ENCODE assay signal across 2 cellular contexts in the genomic region with DNA sequence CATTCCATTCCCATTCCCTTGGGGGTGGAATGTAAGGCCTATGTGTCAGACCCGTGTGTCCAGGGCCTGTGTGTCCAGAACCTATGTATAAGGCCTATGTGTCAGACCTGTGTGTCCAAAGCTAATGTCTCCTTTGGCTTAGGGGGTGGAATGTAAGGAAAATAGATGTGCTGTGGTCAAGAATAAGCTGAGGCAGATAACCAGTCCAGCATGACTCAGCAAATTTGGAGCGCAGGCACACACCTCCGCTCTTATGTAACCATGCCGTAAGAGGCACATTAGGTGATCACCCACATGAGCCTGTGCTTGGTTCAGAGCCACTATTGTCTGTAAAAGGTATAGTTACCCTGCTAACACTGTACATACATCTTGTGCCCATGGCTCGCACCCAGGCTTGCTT.
TF ChIP-seq lines count a peak whose summit lies in the region.

No MANE protein-coding gene starts in this region.

TF ChIP-seq in HepG2, 621 proteins besides CTCF, POLR2A, EP300 and RAD21:
- TF ChIP-seq, protein P1, sequence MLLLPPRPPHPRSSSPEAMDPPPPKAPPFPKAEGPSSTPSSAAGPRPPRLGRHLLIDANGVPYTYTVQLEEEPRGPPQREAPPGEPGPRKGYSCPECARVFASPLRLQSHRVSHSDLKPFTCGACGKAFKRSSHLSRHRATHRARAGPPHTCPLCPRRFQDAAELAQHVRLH (CRISPR knock-in tag; IDR thresholded peaks at IDR 0.05; ENCODE audit: borderline replicate concordance, low read depth) = no peak
- TF ChIP-seq ZNF232 (CRISPR knock-in tag; IDR thresholded peaks at IDR 0.05; ENCODE audit: borderline replicate concordance) (no peak), FOSL1 (CRISPR knock-in tag; IDR thresholded peaks at IDR 0.05; ENCODE audit: borderline replicate concordance) (no peak), NFE2L2 (IDR thresholded peaks at IDR 0.05; ENCODE audit: low read length) (peak; percentile 90), MAFF (IDR thresholded peaks at IDR 0.05; ENCODE audit: low read depth, low read length) (peak; percentile 82), MAFK (conservative IDR thresholded peaks at IDR 0.05 in 1 of 2, IDR thresholded peaks at IDR 0.05 in 1 of 2; ENCODE audit: low read length in 2 of 2) (peak; percentile 83 to 88), ZSCAN29 (CRISPR knock-in tag; conservative IDR thresholded peaks at IDR 0.05) (no peak), ZNF256 (CRISPR knock-in tag; conservative IDR thresholded peaks at IDR 0.05) (no peak), PITX1 (CRISPR knock-in tag; IDR thresholded peaks at IDR 0.05) (no peak), TAF1 (CRISPR knock-in tag; IDR thresholded peaks at IDR 0.05) (no peak), RAD51 (IDR thresholded peaks at IDR 0.05; ENCODE audit: borderline replicate concordance) (no peak), SAFB2 (CRISPR knock-in tag; IDR thresholded peaks at IDR 0.05; ENCODE audit: borderline replicate concordance, low read depth) (no peak)
- TF ChIP-seq, protein P2, sequence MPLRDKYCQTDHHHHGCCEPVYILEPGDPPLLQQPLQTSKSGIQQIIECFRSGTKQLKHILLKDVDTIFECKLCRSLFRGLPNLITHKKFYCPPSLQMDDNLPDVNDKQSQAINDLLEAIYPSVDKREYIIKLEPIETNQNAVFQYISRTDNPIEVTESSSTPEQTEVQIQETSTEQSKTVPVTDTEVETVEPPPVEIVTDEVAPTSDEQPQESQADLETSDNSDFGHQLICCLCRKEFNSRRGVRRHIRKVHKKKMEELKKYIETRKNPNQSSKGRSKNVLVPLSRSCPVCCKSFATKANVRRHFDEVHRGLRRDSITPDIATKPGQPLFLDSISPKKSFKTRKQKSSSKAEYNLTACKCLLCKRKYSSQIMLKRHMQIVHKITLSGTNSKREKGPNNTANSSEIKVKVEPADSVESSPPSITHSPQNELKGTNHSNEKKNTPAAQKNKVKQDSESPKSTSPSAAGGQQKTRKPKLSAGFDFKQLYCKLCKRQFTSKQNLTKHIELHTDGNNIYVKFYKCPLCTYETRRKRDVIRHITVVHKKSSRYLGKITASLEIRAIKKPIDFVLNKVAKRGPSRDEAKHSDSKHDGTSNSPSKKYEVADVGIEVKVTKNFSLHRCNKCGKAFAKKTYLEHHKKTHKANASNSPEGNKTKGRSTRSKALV (CRISPR knock-in tag; IDR thresholded peaks at IDR 0.05) = no peak

TF ChIP-seq in SK-N-SH, 30 proteins besides CTCF, POLR2A, EP300 and RAD21:
- TF ChIP-seq, protein P3, sequence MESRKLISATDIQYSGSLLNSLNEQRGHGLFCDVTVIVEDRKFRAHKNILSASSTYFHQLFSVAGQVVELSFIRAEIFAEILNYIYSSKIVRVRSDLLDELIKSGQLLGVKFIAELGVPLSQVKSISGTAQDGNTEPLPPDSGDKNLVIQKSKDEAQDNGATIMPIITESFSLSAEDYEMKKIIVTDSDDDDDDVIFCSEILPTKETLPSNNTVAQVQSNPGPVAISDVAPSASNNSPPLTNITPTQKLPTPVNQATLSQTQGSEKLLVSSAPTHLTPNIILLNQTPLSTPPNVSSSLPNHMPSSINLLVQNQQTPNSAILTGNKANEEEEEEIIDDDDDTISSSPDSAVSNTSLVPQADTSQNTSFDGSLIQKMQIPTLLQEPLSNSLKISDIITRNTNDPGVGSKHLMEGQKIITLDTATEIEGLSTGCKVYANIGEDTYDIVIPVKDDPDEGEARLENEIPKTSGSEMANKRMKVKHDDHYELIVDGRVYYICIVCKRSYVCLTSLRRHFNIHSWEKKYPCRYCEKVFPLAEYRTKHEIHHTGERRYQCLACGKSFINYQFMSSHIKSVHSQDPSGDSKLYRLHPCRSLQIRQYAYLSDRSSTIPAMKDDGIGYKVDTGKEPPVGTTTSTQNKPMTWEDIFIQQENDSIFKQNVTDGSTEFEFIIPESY (IDR thresholded peaks at IDR 0.05; ENCODE audit: borderline replicate concordance, low read depth) = no peak
- TF ChIP-seq FOXM1 (IDR thresholded peaks at IDR 0.05; ENCODE audit: low read depth) (no peak), YY1 (IDR thresholded peaks at IDR 0.05; ENCODE audit: low read depth) (no peak), TEAD4 (IDR thresholded peaks at IDR 0.05; ENCODE audit: borderline replicate concordance, insufficient read depth) (no peak), NFIC (IDR thresholded peaks at IDR 0.05; ENCODE audit: borderline replicate concordance) (no peak), TAF1 (IDR thresholded peaks at IDR 0.05; ENCODE audit: borderline replicate concordance, low read depth, low read length) (no peak), GATA2 (CRISPR knock-in tag; IDR thresholded peaks at IDR 0.05) (no peak), FOSL2 (IDR thresholded peaks at IDR 0.05; ENCODE audit: borderline replicate concordance, low read depth) (no peak), SIN3A (IDR thresholded peaks at IDR 0.05; ENCODE audit: borderline replicate concordance, low read depth, low read length) (no peak), TCF12 (IDR thresholded peaks at IDR 0.05) (no peak), RFX5 (IDR thresholded peaks at IDR 0.05; ENCODE audit: low read length) (no peak), GABPA (IDR thresholded peaks at IDR 0.05; ENCODE audit: low read depth) (no peak), SMC3 (IDR thresholded peaks at IDR 0.05; ENCODE audit: low read depth, low read length) (no peak), MEF2A (IDR thresholded peaks at IDR 0.05; ENCODE audit: borderline replicate concordance, low read depth) (no peak), RCOR1 (IDR thresholded peaks at IDR 0.05; ENCODE audit: low read length) (no peak)
- TF ChIP-seq, protein P4, sequence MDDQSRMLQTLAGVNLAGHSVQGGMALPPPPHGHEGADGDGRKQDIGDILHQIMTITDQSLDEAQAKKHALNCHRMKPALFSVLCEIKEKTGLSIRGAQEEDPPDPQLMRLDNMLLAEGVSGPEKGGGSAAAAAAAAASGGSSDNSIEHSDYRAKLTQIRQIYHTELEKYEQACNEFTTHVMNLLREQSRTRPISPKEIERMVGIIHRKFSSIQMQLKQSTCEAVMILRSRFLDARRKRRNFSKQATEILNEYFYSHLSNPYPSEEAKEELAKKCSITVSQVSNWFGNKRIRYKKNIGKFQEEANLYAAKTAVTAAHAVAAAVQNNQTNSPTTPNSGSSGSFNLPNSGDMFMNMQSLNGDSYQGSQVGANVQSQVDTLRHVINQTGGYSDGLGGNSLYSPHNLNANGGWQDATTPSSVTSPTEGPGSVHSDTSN (IDR thresholded peaks at IDR 0.05) = no peak
- TF ChIP-seq, protein P5, sequence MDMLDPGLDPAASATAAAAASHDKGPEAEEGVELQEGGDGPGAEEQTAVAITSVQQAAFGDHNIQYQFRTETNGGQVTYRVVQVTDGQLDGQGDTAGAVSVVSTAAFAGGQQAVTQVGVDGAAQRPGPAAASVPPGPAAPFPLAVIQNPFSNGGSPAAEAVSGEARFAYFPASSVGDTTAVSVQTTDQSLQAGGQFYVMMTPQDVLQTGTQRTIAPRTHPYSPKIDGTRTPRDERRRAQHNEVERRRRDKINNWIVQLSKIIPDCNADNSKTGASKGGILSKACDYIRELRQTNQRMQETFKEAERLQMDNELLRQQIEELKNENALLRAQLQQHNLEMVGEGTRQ (IDR thresholded peaks at IDR 0.05; ENCODE audit: borderline replicate concordance, low read depth, low read length) = no peak
- TF ChIP-seq, protein P6, sequence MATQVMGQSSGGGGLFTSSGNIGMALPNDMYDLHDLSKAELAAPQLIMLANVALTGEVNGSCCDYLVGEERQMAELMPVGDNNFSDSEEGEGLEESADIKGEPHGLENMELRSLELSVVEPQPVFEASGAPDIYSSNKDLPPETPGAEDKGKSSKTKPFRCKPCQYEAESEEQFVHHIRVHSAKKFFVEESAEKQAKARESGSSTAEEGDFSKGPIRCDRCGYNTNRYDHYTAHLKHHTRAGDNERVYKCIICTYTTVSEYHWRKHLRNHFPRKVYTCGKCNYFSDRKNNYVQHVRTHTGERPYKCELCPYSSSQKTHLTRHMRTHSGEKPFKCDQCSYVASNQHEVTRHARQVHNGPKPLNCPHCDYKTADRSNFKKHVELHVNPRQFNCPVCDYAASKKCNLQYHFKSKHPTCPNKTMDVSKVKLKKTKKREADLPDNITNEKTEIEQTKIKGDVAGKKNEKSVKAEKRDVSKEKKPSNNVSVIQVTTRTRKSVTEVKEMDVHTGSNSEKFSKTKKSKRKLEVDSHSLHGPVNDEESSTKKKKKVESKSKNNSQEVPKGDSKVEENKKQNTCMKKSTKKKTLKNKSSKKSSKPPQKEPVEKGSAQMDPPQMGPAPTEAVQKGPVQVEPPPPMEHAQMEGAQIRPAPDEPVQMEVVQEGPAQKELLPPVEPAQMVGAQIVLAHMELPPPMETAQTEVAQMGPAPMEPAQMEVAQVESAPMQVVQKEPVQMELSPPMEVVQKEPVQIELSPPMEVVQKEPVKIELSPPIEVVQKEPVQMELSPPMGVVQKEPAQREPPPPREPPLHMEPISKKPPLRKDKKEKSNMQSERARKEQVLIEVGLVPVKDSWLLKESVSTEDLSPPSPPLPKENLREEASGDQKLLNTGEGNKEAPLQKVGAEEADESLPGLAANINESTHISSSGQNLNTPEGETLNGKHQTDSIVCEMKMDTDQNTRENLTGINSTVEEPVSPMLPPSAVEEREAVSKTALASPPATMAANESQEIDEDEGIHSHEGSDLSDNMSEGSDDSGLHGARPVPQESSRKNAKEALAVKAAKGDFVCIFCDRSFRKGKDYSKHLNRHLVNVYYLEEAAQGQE (IDR thresholded peaks at IDR 0.05; ENCODE audit: low read depth, low read length) = no peak
- TF ChIP-seq, protein P7, sequence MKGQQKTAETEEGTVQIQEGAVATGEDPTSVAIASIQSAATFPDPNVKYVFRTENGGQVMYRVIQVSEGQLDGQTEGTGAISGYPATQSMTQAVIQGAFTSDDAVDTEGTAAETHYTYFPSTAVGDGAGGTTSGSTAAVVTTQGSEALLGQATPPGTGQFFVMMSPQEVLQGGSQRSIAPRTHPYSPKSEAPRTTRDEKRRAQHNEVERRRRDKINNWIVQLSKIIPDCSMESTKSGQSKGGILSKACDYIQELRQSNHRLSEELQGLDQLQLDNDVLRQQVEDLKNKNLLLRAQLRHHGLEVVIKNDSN (IDR thresholded peaks at IDR 0.05; ENCODE audit: borderline replicate concordance, low read depth) = no peak
- TF ChIP-seq, protein P8, sequence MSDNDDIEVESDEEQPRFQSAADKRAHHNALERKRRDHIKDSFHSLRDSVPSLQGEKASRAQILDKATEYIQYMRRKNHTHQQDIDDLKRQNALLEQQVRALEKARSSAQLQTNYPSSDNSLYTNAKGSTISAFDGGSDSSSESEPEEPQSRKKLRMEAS (IDR thresholded peaks at IDR 0.05; ENCODE audit: low read depth) = no peak
